ENCODE assay signal across 10 cellular contexts in the genomic region with DNA sequence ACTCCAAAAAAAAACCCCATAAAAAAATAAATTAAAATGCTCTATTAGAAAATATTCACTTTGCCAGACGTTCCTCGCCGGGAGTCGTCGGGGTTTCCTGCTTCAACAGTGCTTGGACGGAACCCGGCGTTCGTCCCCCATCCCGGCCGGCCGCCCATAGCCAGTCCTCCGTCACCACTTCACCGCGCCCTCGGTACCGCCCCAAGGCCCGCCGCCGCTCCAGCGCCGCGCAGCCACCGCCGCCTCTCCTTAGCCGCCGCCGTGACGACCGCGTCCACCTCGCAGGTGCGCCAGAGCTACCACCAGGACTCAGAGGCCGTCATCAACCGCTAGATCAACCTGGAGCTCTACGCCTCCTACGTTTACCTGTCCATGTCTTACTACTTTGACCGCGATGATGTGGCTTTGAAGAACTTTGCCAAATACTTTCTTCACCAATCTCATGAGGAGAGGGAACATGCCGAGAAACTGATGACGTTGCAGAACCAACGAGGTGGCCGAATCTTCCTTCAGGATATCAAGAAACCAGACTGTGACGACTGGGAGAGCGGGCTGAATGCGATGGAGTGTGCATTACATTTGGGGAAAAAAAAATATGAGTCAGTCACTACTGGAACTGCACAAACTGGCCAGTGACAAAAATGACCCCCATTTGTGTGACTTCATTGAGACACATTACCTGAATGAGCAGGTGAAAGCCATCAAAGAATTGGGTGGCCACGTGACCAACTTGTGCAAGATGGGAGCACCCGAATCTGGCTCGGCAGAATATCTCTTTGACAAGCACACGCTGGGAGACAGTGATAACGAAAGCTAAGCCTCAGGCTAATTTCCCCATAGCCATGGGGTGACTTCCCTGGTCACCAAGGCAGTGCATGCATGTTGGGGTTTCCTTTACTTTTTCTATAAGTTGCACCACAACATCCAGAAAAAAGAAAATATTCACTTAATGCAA. TPM values are rescaled to one million over a fixed set of nuclear protein-coding genes. Genes with fewer than 3 reads are reported as not detected.
DNase-seq lines count a peak whose midpoint lies in the region; ATAC-seq, FAIRE-seq and TF ChIP-seq lines count a peak whose summit lies in the region.
"Not testable (repeated sequence)": the region's sequence is repeated elsewhere in the genome, so short reads cannot be mapped to it uniquely, and the experiment has no call there.
"Had no signal": no experiment of that assay in that cellular context is flagged by ENCODE, and none has a peak within 500 bp of the region (broad histone marks: within the 10 kb centered on the region; RNA-seq: fewer than 3 reads in every experiment).

No MANE protein-coding gene starts in this region.

- not testable (repeated sequence) for H4K91ac ChIP-seq in IMR-90 (ENCODE audit: insufficient read depth, low read depth, low read length); H1 (replicated peaks; ENCODE audit: insufficient read length, low read length); trophoblast cell (ENCODE audit: low read depth, low read length)

- POLR2A ChIA-PET in A549 (lab: Yijun Ruan, JAX); IMR-90 (lab: Charles Lee; ENCODE audit: unreplicated experiment); H1 (lab: Charles Lee; ENCODE audit: partially characterized antibody); HepG2 (lab: Yijun Ruan, JAX): not testable (repeated sequence)

- intact Hi-C loops in IMR-90 (cut with micrococcal nuclease); HepG2 (cut with micrococcal nuclease; ENCODE audit: unreplicated experiment): not testable (repeated sequence)

- H3K9me3 ChIP-seq in A549; IMR-90 (ENCODE audit: control insufficient read depth, insufficient read depth, low read length); H1 (ENCODE audit: insufficient read depth in 2 of 2, low read depth in 1 of 2, low read length in 1 of 2); HepG2 (ENCODE audit: low read length); trophoblast cell (ENCODE audit: insufficient read depth, low read depth, low read length): not testable (repeated sequence)

- not testable (repeated sequence) for H2BK5ac ChIP-seq in IMR-90 (ENCODE audit: low read depth, low read length, poor library complexity, severe bottlenecking); H1 (ENCODE audit: low read depth, low read length); trophoblast cell (ENCODE audit: low read depth, low read length, poor library complexity)

- 91% methylated on average over 51 of the region's 51 CpGs for WGBS in A549 (ENCODE audit: missing lambda C conversion rate)
- WGBS in IMR-90 (ENCODE audit: extremely low coverage in 2 of 2, insufficient read length in 1 of 2), 2 experiments, result 80% methylated on average over 20 of the region's 51 CpGs; no CpG with 5 or more reads in 1 of the 2 experiments
- 94% methylated on average over 50 of the region's 51 CpGs; no CpG with 5 or more reads in 1 of the 2 experiments for WGBS in H1 (ENCODE audit: extremely low coverage in 1 of 2, insufficient coverage in 1 of 2, insufficient read length in 1 of 2, insufficient replicate concordance in 2 of 2, low coverage in 1 of 2, low lambda C conversion rate in 2 of 2, missing lambda C conversion rate in 1 of 2), 2 experiments
- WGBS in HepG2 (ENCODE audit: low lambda C conversion rate), result 97% methylated on average over 51 of the region's 51 CpGs
- WGBS in trophoblast cell (ENCODE audit: extremely low coverage, insufficient coverage, insufficient read length), result no CpG with 5 or more reads among the region's 51 CpGs

- not testable (repeated sequence) for H3K18ac ChIP-seq in IMR-90 (ENCODE audit: low read depth, low read length); H1 (ENCODE audit: extremely low read depth, low read length); trophoblast cell (ENCODE audit: low read length)

- H3K23ac ChIP-seq in IMR-90 (ENCODE audit: low read depth, low read length); H1 (ENCODE audit: insufficient read length); trophoblast cell (ENCODE audit: low read length): not testable (repeated sequence)

- not testable (repeated sequence) for H3K4me1 Mint-ChIP-seq in activated naive CD4-positive, alpha-beta T cell treated with anti-CD3 and anti-CD28 coated beads, Interleukin-2, amount 10 ng/mL, durations not matched to agents 7 days and 5 days

- H3K79me1 ChIP-seq in IMR-90 (ENCODE audit: low read depth in 1 of 2, low read length in 2 of 2); H1 (ENCODE audit: low read depth, low read length); trophoblast cell (ENCODE audit: low read length): not testable (repeated sequence)

- H3K14ac ChIP-seq in IMR-90 (replicated peaks; ENCODE audit: low read depth, low read length); H1 (ENCODE audit: insufficient read length); trophoblast cell (ENCODE audit: low read length): not testable (repeated sequence)

- H3K9ac ChIP-seq in IMR-90 (ENCODE audit: low read depth, low read length); H1 (replicated peaks in 1 of 4; ENCODE audit: extremely low read depth in 1 of 4, low read depth in 3 of 4, low read length in 3 of 4); HepG2 (ENCODE audit: insufficient read depth, low read depth, low read length); trophoblast cell (ENCODE audit: low read length): not testable (repeated sequence)

- peaks cover 13% of the 10 kb centered on the region for H3K36me3 ChIP-seq in IMR-90 (ENCODE audit: control insufficient read depth, insufficient read depth, low read length)
- H3K36me3 ChIP-seq in H1 (ENCODE audit: control insufficient read depth in 2 of 4, insufficient read depth in 4 of 4, low read length in 3 of 4); HepG2 (replicated peaks in 1 of 2; ENCODE audit: control insufficient read depth in 1 of 2, insufficient read depth in 2 of 2, low read length in 2 of 2); trophoblast cell (ENCODE audit: control insufficient read depth in 1 of 2, insufficient read depth in 2 of 2, low read length in 2 of 2): not testable (repeated sequence)

- not testable (repeated sequence) for H3K4ac ChIP-seq in IMR-90 (ENCODE audit: low read depth, low read length); H1 (replicated peaks; ENCODE audit: insufficient read length, low read depth, low read length); trophoblast cell (ENCODE audit: low read depth, low read length)

- TF ChIP-seq RAD21 in A549 (conservative IDR thresholded peaks at IDR 0.05 in 1 of 2, IDR thresholded peaks at IDR 0.05 in 1 of 2); IMR-90 (IDR thresholded peaks at IDR 0.05; ENCODE audit: low read length); H1 (IDR thresholded peaks at IDR 0.05 in 1 of 2, conservative IDR thresholded peaks at IDR 0.05 in 1 of 2; ENCODE audit: low read depth in 2 of 2, low read length in 2 of 2); HepG2 (CRISPR knock-in tag; IDR thresholded peaks at IDR 0.05): not testable (repeated sequence)

- DNase-seq in A549 (ENCODE audit: low read depth in 1 of 2, low spot score in 1 of 2); IMR-90; activated naive CD4-positive, alpha-beta T cell treated with anti-CD3 and anti-CD28 coated beads, Interleukin-2, amount 10 ng/mL, durations not matched to agents 7 days and 5 days; H1 (ENCODE audit: low read depth in 1 of 2, low spot score in 2 of 2); HepG2 (ENCODE audit: low spot score): not testable (repeated sequence)
- peak; percentile 45 for DNase-seq in ELF-1 (ENCODE audit: low read depth, low spot score)
- peak; percentile 29 for DNase-seq in OCI-M1 (lab: John Stamatoyannopoulos, UW)
- DNase-seq in trophoblast cell, result peak; percentile 42 to 64

- not testable (repeated sequence) for H4K8ac ChIP-seq in IMR-90 (ENCODE audit: low read depth in 2 of 2, low read length in 2 of 2); trophoblast cell (ENCODE audit: low read depth, low read length)
- H4K8ac ChIP-seq in H1 (ENCODE audit: extremely low read depth, insufficient read depth, low read length), result peak overlapping the region; percentile 38; the same call in 1 of the 2 replicates

- not testable (repeated sequence) for H2BK15ac ChIP-seq in IMR-90 (ENCODE audit: low read depth, low read length); H1 (ENCODE audit: low read length)

- H3K27me3 Mint-ChIP-seq in activated naive CD4-positive, alpha-beta T cell treated with anti-CD3 and anti-CD28 coated beads, Interleukin-2, amount 10 ng/mL, durations not matched to agents 7 days and 5 days, result peaks cover 12% of the 10 kb centered on the region

- not testable (repeated sequence) for TF ChIP-seq POLR2A in A549 (IDR thresholded peaks at IDR 0.05; ENCODE audit: low read length); IMR-90 (IDR thresholded peaks at IDR 0.05; ENCODE audit: low read depth, low read length); H1 (IDR thresholded peaks at IDR 0.05; ENCODE audit: control extremely low read depth in 1 of 2, low read depth in 2 of 2, low read length in 2 of 2); HepG2 (IDR thresholded peaks at IDR 0.05; ENCODE audit: insufficient read depth in 1 of 2, low read depth in 2 of 2, low read length in 2 of 2)

- not testable (repeated sequence) for H4K20me1 ChIP-seq in IMR-90 (ENCODE audit: insufficient read depth, low read length); H1 (replicated peaks in 1 of 2; ENCODE audit: control insufficient read depth in 1 of 2, insufficient read depth in 2 of 2, low read length in 2 of 2); HepG2 (ENCODE audit: insufficient read depth, low read length)

- not testable (repeated sequence) for H3K36me3 Mint-ChIP-seq in activated naive CD4-positive, alpha-beta T cell treated with anti-CD3 and anti-CD28 coated beads, Interleukin-2, amount 10 ng/mL, durations not matched to agents 7 days and 5 days

- H2BK20ac ChIP-seq in IMR-90 (ENCODE audit: low read depth, low read length); H1 (ENCODE audit: low read length): not testable (repeated sequence)

- not testable (repeated sequence) for BruUV-seq in IMR-90 (replicated peaks; lab: Mats Ljungman, UMichigan); HepG2 (replicated peaks; lab: Mats Ljungman, UMichigan)

- H4K5ac ChIP-seq in IMR-90 (ENCODE audit: low read depth, low read length); H1 (ENCODE audit: insufficient read length, low read depth, low read length): not testable (repeated sequence)

- H2BK12ac ChIP-seq in H1 (ENCODE audit: low read depth, low read length); trophoblast cell (ENCODE audit: low read length): not testable (repeated sequence)

- ATAC-seq in A549; IMR-90 (ENCODE audit: low read depth); HepG2: not testable (repeated sequence)

- H3K23me2 ChIP-seq in H1 (ENCODE audit: low read depth, low read length), result not testable (repeated sequence)

- H3K4me3 Mint-ChIP-seq in activated naive CD4-positive, alpha-beta T cell treated with anti-CD3 and anti-CD28 coated beads, Interleukin-2, amount 10 ng/mL, durations not matched to agents 7 days and 5 days, result not testable (repeated sequence)

- not testable (repeated sequence) for TF ChIP-seq CTCF in A549 (IDR thresholded peaks at IDR 0.05); IMR-90 (conservative IDR thresholded peaks at IDR 0.05; ENCODE audit: low read depth, low read length); H1 (IDR thresholded peaks at IDR 0.05; ENCODE audit: control extremely low read depth in 1 of 3, insufficient read depth in 1 of 3, low read depth in 1 of 3, low read length in 3 of 3); HepG2 (CRISPR knock-in tag; IDR thresholded peaks at IDR 0.05)

- not testable (repeated sequence) for H3K79me2 ChIP-seq in H1 (ENCODE audit: control insufficient read depth in 1 of 2, insufficient read depth in 2 of 2, low read length in 2 of 2); HepG2 (ENCODE audit: insufficient read depth, low read length); trophoblast cell (ENCODE audit: control insufficient read depth, insufficient read depth, low read length, poor library complexity)

- H3K27ac ChIP-seq in A549; IMR-90 (ENCODE audit: insufficient read depth, low read length); H1 (ENCODE audit: low read depth, low read length); HepG2 (ENCODE audit: extremely low read length, insufficient read depth, low read length); trophoblast cell (ENCODE audit: low read depth, low read length): not testable (repeated sequence)

- dilution Hi-C loops in IMR-90 (cut with HindIII; ENCODE audit: low sequenced_read_pairs, unreplicated experiment), result not testable (repeated sequence)

- not testable (repeated sequence) for H2AK9ac ChIP-seq in IMR-90 (replicated peaks; ENCODE audit: low read depth, low read length, poor library complexity)

- CTCF ChIA-PET in A549 (lab: Yijun Ruan, JAX), result interaction anchor here (1.1 kb wide), 1 partner anchor 10 kb away, joined by 8 read pairs; no protein-coding TSS in a partner anchor
- CTCF ChIA-PET in IMR-90 (lab: Yijun Ruan, JAX); activated naive CD4-positive, alpha-beta T cell treated with anti-CD3 and anti-CD28 coated beads, Interleukin-2, amount 10 ng/mL, durations not matched to agents 7 days and 5 days (lab: Charles Lee); HepG2 (lab: Yijun Ruan, JAX; ENCODE audit: low intra/inter-chr PET ratio, low total read pairs): not testable (repeated sequence)
- CTCF ChIA-PET in H1 (lab: Charles Lee; ENCODE audit: partially characterized antibody), result interaction anchor here (0.7 to 1.7 kb wide), 4 partner anchors 10 to 157 kb away, joined by 3 to 4 read pairs (median 4); no protein-coding TSS in a partner anchor

- H3K56ac ChIP-seq in IMR-90 (ENCODE audit: extremely low read depth, insufficient read depth, low read length); H1 (replicated peaks; ENCODE audit: insufficient read length, low read depth, low read length): not testable (repeated sequence)

- H2BK120ac ChIP-seq in IMR-90 (ENCODE audit: low read depth, low read length); H1 (replicated peaks; ENCODE audit: low read depth, low read length); trophoblast cell (ENCODE audit: insufficient read depth, low read length, poor library complexity): not testable (repeated sequence)

- not testable (repeated sequence) for TF ChIP-seq EP300 in A549 (IDR thresholded peaks at IDR 0.05); H1 (IDR thresholded peaks at IDR 0.05; ENCODE audit: borderline replicate concordance in 1 of 2, low read depth in 2 of 2, low read length in 2 of 2); HepG2 (IDR thresholded peaks at IDR 0.05; ENCODE audit: low read depth in 2 of 2, low read length in 2 of 2); HepG2 (CRISPR knock-in tag; IDR thresholded peaks at IDR 0.05; ENCODE audit: borderline replicate concordance)

- H3K4me2 ChIP-seq in A549; IMR-90 (ENCODE audit: low read depth, low read length); H1 (ENCODE audit: insufficient read depth in 1 of 2, low read depth in 2 of 2, low read length in 2 of 2); HepG2 (ENCODE audit: low read depth, low read length); trophoblast cell (ENCODE audit: low read length): not testable (repeated sequence)

- FAIRE-seq in A549 (lab: Jason Lieb, UNC); H1 (lab: Jason Lieb, UNC); HepG2 (lab: Jason Lieb, UNC): not testable (repeated sequence)

- H2AK5ac ChIP-seq in IMR-90 (ENCODE audit: low read depth, low read length); H1 (ENCODE audit: low read depth, low read length); trophoblast cell (ENCODE audit: low read length): not testable (repeated sequence)

- not testable (repeated sequence) for H3K9me3 Mint-ChIP-seq in activated naive CD4-positive, alpha-beta T cell treated with anti-CD3 and anti-CD28 coated beads, Interleukin-2, amount 10 ng/mL, durations not matched to agents 7 days and 5 days

- in situ Hi-C loops in IMR-90 (cut with MboI; ENCODE audit: low sequenced_read_pairs); HepG2 (cut with HindIII; ENCODE audit: extremely low pct_ligation_motif_present, low pct_unique_long_range_greater_than_20kb): not testable (repeated sequence)

- H3K4me3 ChIP-seq in A549; IMR-90 (ENCODE audit: insufficient read depth, low read depth, low read length); H1 (ENCODE audit: extremely low read depth in 1 of 4, insufficient read depth in 2 of 4, low read depth in 3 of 4, low read length in 4 of 4); HepG2 (replicated peaks in 1 of 3; ENCODE audit: insufficient read depth in 1 of 3, low read depth in 2 of 3, low read length in 3 of 3); trophoblast cell (ENCODE audit: low read depth, low read length): not testable (repeated sequence)

- H3K4me1 ChIP-seq in A549; IMR-90 (ENCODE audit: control insufficient read depth, insufficient read depth, low read length); HepG2 (ENCODE audit: insufficient read depth, low read length); trophoblast cell (ENCODE audit: control insufficient read depth in 1 of 2, insufficient read depth in 2 of 2, low read length in 2 of 2): not testable (repeated sequence)
- peaks cover 0 to 14% (median 0%) of the 10 kb centered on the region in 4 experiments; a peak in 2 of 7 replicates for H3K4me1 ChIP-seq in H1 (replicated peaks in 1 of 4; ENCODE audit: control insufficient read depth in 3 of 4, insufficient read depth in 4 of 4, low read length in 3 of 4)

- not testable (repeated sequence) for H3K27me3 ChIP-seq in IMR-90 (ENCODE audit: control insufficient read depth, insufficient read depth, low read length); H1 (replicated peaks in 1 of 4; ENCODE audit: control insufficient read depth in 3 of 4, extremely low read depth in 1 of 4, insufficient read depth in 3 of 4, low read length in 3 of 4); HepG2 (ENCODE audit: control insufficient read depth in 1 of 2, insufficient read depth in 2 of 2, low read length in 2 of 2); trophoblast cell (ENCODE audit: insufficient read depth, low read length)

- H3K9me1 ChIP-seq in IMR-90 (ENCODE audit: insufficient read depth, low read length), result not testable (repeated sequence)

- H3K27ac Mint-ChIP-seq in activated naive CD4-positive, alpha-beta T cell treated with anti-CD3 and anti-CD28 coated beads, Interleukin-2, amount 10 ng/mL, durations not matched to agents 7 days and 5 days, result peak overlapping the region; percentile 24

- H4K12ac ChIP-seq in trophoblast cell (ENCODE audit: low read depth, low read length), result not testable (repeated sequence)

- H2AFZ ChIP-seq in IMR-90 (replicated peaks; ENCODE audit: low read length, poor library complexity); H1 (ENCODE audit: low read length); HepG2 (ENCODE audit: low read length); trophoblast cell (ENCODE audit: insufficient read depth, low read length, poor library complexity): not testable (repeated sequence)

RNA-seq across cellular contexts. Expression of gene GXYLT2, which starts 41.2 kb away (rescaled TPM):
- polyA plus RNA-seq in A549 (2011; rRNA removed), result 3.2 and 3.3 TPM in 2 replicates
- polyA plus RNA-seq in A549 (2012; cell fraction: cytosol; rRNA removed), result 0.96 and 1.5 TPM in 2 replicates
- polyA plus RNA-seq in A549 (2012; cell fraction: nucleus; rRNA removed), result 0.37 and 0.58 TPM in 2 replicates
- polyA plus RNA-seq in A549 (2017; fragmentation: RNase III; extraction: RNeasy Plus Mini Kit Qiagen cat#74134 plus additional on column Dnase treatment), result 1.9 to 2.3 TPM (median 2.0 TPM) in 3 replicates
- polyA minus RNA-seq in A549 (2011; rRNA and poly(A)+ RNA removed), result 4.2 and 6.2 TPM in 2 replicates
- 11.1 and 11.4 TPM in 2 replicates for total RNA-seq in IMR-90 (2012; rRNA removed)
- polyA plus RNA-seq in IMR-90 (2012; rRNA removed), result 4.8 and 5.7 TPM in 2 replicates
- polyA plus RNA-seq in IMR-90 (2012; cell fraction: cytosol; rRNA removed), result 3.4 and 4.0 TPM in 2 replicates
- polyA plus RNA-seq in IMR-90 (2012; cell fraction: nucleus; rRNA removed; ENCODE audit: low replicate concordance), result 1.4 and 7.8 TPM in 2 replicates
- 3.9 and 5.6 TPM in 2 replicates for total RNA-seq in H1 (2021; fragmentation: NEBNext Ultra II Directional; extraction: Animal tissue kit (Norgen Biotek cat#: 25700))
- polyA plus RNA-seq in H1 (2011; rRNA removed), result 1.3 and 1.8 TPM in 2 replicates
- polyA plus RNA-seq in H1 (2011; cell fraction: cytosol; rRNA removed), result 1.6 TPM
- 2.5 TPM for polyA plus RNA-seq in H1 (2011; cell fraction: nucleus; rRNA removed)
- 1.2 to 2.1 TPM (median 1.7 TPM) in 4 replicates for polyA plus RNA-seq in H1 (2012, experiment 1 of 2)
- polyA plus RNA-seq in H1 (2012, experiment 2 of 2), result 0.73 TPM
- 3.6 TPM for polyA plus RNA-seq in H1 (2013, experiment 1 of 2)
- polyA plus RNA-seq in H1 (2013, experiment 2 of 2), result 3.8 TPM
- polyA minus RNA-seq in H1 (2011; rRNA and poly(A)+ RNA removed), result 3.2 and 6.7 TPM in 2 replicates
- polyA minus RNA-seq in H1 (2011; cell fraction: cytosol; rRNA and poly(A)+ RNA removed), result 4.2 TPM
- polyA minus RNA-seq in H1 (2011; cell fraction: nucleus; rRNA and poly(A)+ RNA removed), result 7.5 TPM
- total RNA-seq in HepG2 (2016; rRNA removed; fragmentation: Illumina TruSeq; extraction: Trizol), result 6.9 and 7.4 TPM in 2 replicates
- 8.1 and 8.6 TPM in 2 replicates for total RNA-seq in HepG2 (2016; cell fraction: cytosol; rRNA removed; fragmentation: Illumina TruSeq; extraction: Trizol; ENCODE audit: low read depth)
- total RNA-seq in HepG2 (2016; cell fraction: insoluble cytoplasmic fraction; rRNA removed; fragmentation: Illumina TruSeq; extraction: Trizol), result 6.5 and 7.3 TPM in 2 replicates
- total RNA-seq in HepG2 (2016; cell fraction: membrane; rRNA removed; fragmentation: Illumina TruSeq; extraction: Trizol), result 14.3 and 16.8 TPM in 2 replicates
- total RNA-seq in HepG2 (2016; cell fraction: nucleus; rRNA removed; fragmentation: Illumina TruSeq; extraction: Trizol), result 4.1 and 6.0 TPM in 2 replicates
- polyA plus RNA-seq in HepG2 (2011; rRNA removed), result 2.7 and 4.3 TPM in 2 replicates
- 2.1 and 2.2 TPM in 2 replicates for polyA plus RNA-seq in HepG2 (2011; cell fraction: cytosol; rRNA removed)
- polyA plus RNA-seq in HepG2 (2011; cell fraction: nucleus; rRNA removed), result 1.1 and 1.5 TPM in 2 replicates
- polyA plus RNA-seq in HepG2 (2012), result 1.4 and 2.4 TPM in 2 replicates
- polyA plus RNA-seq in HepG2 (2016; cell fraction: cytosol; fragmentation: Illumina TruSeq; extraction: Trizol; ENCODE audit: low read depth), result 10.4 and 11.5 TPM in 2 replicates
- 3.8 and 6.1 TPM in 2 replicates for polyA plus RNA-seq in HepG2 (2016; cell fraction: insoluble cytoplasmic fraction; fragmentation: Illumina TruSeq; extraction: Trizol; ENCODE audit: low read depth)
- polyA plus RNA-seq in HepG2 (2016; cell fraction: membrane; fragmentation: Illumina TruSeq; extraction: Trizol; ENCODE audit: low read depth), result 12.1 and 13.9 TPM in 2 replicates
- polyA plus RNA-seq in HepG2 (2016; cell fraction: nucleus; fragmentation: Illumina TruSeq; extraction: Trizol; ENCODE audit: insufficient read depth, low read depth), result 4.0 and 5.5 TPM in 2 replicates
- 2.4 and 7.9 TPM in 2 replicates for polyA minus RNA-seq in HepG2 (2011; rRNA and poly(A)+ RNA removed; ENCODE audit: low replicate concordance)
- 7.3 and 9.8 TPM in 2 replicates for polyA minus RNA-seq in HepG2 (2011; cell fraction: cytosol; rRNA and poly(A)+ RNA removed)
- polyA minus RNA-seq in HepG2 (2011; cell fraction: nucleus; rRNA and poly(A)+ RNA removed), result 4.1 and 5.3 TPM in 2 replicates
- 7.8 and 8.2 TPM in 2 replicates for polyA plus RNA-seq in trophoblast cell (2013)
- total RNA-seq: CD4-positive, alpha-beta memory T cell; CD8-positive, alpha-beta memory T cell had no signal
- polyA plus RNA-seq: CD4-positive, alpha-beta memory T cell; CD8-positive, alpha-beta memory T cell had no signal
